Comparison of ENCODE assay signal across 1 cellular context in the genomic region with DNA sequence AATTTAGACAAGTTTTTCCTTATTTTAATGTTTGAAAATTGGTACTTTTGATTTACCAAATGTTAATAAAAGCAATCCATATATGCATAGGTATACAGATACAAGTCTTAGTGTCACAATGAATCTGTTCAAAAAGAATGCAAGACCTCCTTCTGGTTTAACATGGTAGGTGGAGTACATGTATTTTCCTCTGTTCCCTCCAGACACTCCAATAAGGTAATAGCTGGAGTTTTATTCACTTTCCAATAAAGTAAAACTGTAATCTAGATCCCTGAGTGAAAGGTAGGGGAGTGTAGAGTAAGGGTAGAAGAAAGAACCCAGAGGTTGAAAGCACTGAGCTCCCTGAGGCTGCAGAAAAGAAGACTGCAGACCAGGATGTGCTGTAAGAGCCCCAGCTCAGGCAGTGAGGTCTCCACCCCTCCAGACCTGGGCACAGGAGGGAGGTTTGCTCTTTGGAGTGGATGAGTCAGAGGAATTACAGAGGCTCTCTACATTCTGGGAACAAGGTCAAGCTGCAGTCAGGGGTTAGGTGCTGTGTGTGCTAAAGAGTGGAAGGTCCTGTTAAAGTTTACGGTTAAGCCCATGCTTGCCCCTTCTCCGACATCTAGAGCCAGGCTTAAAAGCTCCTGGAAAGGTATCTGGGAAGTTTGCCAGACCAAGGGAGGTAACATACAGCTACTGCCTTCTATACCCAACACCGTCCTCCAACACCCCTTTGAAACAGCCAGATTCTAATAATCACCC.
TF ChIP-seq lines count a peak whose summit lies in the region.

No MANE protein-coding gene starts in this region.

TF ChIP-seq in HepG2, 621 proteins besides CTCF, POLR2A, EP300 and RAD21 (continued from another document):
- TF ChIP-seq, protein P1, sequence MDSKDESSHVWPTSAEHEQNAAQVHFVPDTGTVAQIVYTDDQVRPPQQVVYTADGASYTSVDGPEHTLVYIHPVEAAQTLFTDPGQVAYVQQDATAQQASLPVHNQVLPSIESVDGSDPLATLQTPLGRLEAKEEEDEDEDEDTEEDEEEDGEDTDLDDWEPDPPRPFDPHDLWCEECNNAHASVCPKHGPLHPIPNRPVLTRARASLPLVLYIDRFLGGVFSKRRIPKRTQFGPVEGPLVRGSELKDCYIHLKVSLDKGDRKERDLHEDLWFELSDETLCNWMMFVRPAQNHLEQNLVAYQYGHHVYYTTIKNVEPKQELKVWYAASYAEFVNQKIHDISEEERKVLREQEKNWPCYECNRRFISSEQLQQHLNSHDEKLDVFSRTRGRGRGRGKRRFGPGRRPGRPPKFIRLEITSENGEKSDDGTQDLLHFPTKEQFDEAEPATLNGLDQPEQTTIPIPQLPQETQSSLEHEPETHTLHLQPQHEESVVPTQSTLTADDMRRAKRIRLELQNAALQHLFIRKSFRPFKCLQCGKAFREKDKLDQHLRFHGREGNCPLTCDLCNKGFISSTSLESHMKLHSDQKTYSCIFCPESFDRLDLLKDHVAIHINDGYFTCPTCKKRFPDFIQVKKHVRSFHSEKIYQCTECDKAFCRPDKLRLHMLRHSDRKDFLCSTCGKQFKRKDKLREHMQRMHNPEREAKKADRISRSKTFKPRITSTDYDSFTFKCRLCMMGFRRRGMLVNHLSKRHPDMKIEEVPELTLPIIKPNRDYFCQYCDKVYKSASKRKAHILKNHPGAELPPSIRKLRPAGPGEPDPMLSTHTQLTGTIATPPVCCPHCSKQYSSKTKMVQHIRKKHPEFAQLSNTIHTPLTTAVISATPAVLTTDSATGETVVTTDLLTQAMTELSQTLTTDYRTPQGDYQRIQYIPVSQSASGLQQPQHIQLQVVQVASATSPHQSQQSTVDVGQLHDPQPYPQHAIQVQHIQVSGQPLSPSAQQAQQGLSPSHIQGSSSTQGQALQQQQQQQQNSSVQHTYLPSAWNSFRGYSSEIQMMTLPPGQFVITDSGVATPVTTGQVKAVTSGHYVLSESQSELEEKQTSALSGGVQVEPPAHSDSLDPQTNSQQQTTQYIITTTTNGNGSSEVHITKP (CRISPR knock-in tag; IDR thresholded peaks at IDR 0.05; ENCODE audit: low read depth) = 0 out of 2 replicates have a peak, but pooled peaks have one; percentile 39
- peak; percentile 69; the same call in 1 of the 2 replicates for TF ChIP-seq RXRA (CRISPR knock-in tag; IDR thresholded peaks at IDR 0.05)
- TF ChIP-seq RFXAP (CRISPR knock-in tag; IDR thresholded peaks at IDR 0.05; ENCODE audit: borderline replicate concordance) = no peak
- no peak for TF ChIP-seq ZKSCAN8 (CRISPR knock-in tag; IDR thresholded peaks at IDR 0.05; ENCODE audit: borderline replicate concordance)
- TF ChIP-seq, protein P2, sequence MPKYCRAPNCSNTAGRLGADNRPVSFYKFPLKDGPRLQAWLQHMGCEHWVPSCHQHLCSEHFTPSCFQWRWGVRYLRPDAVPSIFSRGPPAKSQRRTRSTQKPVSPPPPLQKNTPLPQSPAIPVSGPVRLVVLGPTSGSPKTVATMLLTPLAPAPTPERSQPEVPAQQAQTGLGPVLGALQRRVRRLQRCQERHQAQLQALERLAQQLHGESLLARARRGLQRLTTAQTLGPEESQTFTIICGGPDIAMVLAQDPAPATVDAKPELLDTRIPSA (CRISPR knock-in tag; IDR thresholded peaks at IDR 0.05; ENCODE audit: borderline replicate concordance) = no peak
- no peak for TF ChIP-seq ETV6 (CRISPR knock-in tag; conservative IDR thresholded peaks at IDR 0.05)
- peak; percentile 62; the same call in 1 of the 2 replicates for TF ChIP-seq JUN (CRISPR knock-in tag; IDR thresholded peaks at IDR 0.05)
- no peak for TF ChIP-seq ZNF761 (CRISPR knock-in tag; conservative IDR thresholded peaks at IDR 0.05)
- peak; percentile 60; the same call in 1 of the 2 replicates for TF ChIP-seq ZNF292 (CRISPR knock-in tag; IDR thresholded peaks at IDR 0.05; ENCODE audit: borderline replicate concordance, low read depth)
